In genomic region chr19:41929536-41930071, GRCh38 we compare ENCODE assay signal across 17 cellular contexts. TPM values are rescaled to one million over a fixed set of nuclear protein-coding genes. Genes with fewer than 3 reads are reported as not detected.
DNase-seq lines count a peak whose midpoint lies in the region; ATAC-seq, FAIRE-seq and TF ChIP-seq lines count a peak whose summit lies in the region.
"Had no signal": no experiment of that assay in that cellular context is flagged by ENCODE, and none has a peak within 500 bp of the region (broad histone marks: within the 10 kb centered on the region; RNA-seq: fewer than 3 reads in every experiment).

No MANE protein-coding gene starts in this region.

- BruUV-seq in GM12878 (replicated peaks; lab: Mats Ljungman, UMichigan) = no TSS peak

- no peak overlapping the region for H3K27ac Mint-ChIP-seq in activated CD4-positive, alpha-beta memory T cell treated with anti-CD3 and anti-CD28 coated beads, Interleukin-2, amount 10 ng/mL, durations not matched to agents 7 days and 5 days
- no peak overlapping the region for H3K27ac Mint-ChIP-seq in activated CD4-positive, alpha-beta memory T cell treated with anti-CD3 and anti-CD28 coated beads for 36 hours
- H3K27ac Mint-ChIP-seq in IgD-negative memory B cell (peak overlapping the region in 2 of 3 donors; percentile 23 to 86), neural crest cell (ENCODE audit: unreplicated experiment) (no peak overlapping the region)

- no peak for TF ChIP-seq EP300 in GM12878 (IDR thresholded peaks at IDR 0.05; ENCODE audit: borderline replicate concordance in 1 of 2, control insufficient read depth in 1 of 2, low read depth in 2 of 2, low read length in 2 of 2)

- H3K4me1 ChIP-seq in GM12878 (ENCODE audit: control insufficient read depth, insufficient read depth, low read length) (peaks cover 16% of the 10 kb centered on the region), heart left ventricle (peaks cover 0 to 23% (median 15%) of the 10 kb centered on the region in 12 donors)

- H3K4me1 Mint-ChIP-seq in activated CD4-positive, alpha-beta memory T cell treated with anti-CD3 and anti-CD28 coated beads, Interleukin-2, amount 10 ng/mL, durations not matched to agents 7 days and 5 days = peaks cover 24% of the 10 kb centered on the region
- H3K4me1 Mint-ChIP-seq in activated CD4-positive, alpha-beta memory T cell treated with anti-CD3 and anti-CD28 coated beads for 36 hours (ENCODE audit: low read depth) = peaks cover 20% of the 10 kb centered on the region
- H3K4me1 Mint-ChIP-seq in IgD-negative memory B cell (peaks cover 18 to 36% (median 31%) of the 10 kb centered on the region in 3 donors), neural crest cell (peaks cover 8% of the 10 kb centered on the region)

- TF ChIP-seq POLR2A in GM12878 (IDR thresholded peaks at IDR 0.05; ENCODE audit: low read depth, low read length) (no peak), heart left ventricle (IDR thresholded peaks at IDR 0.05) (no peak)

- H3K36me3 ChIP-seq in GM12878 (ENCODE audit: control insufficient read depth in 2 of 2, insufficient read depth in 2 of 2, low read length in 1 of 2) = no peaks in the 10 kb centered on the region
- H3K36me3 ChIP-seq in heart left ventricle = no peaks in the 10 kb centered on the region
- H3K36me3 ChIP-seq: Peyer's patch had no signal

- intact Hi-C loops in activated CD4-positive, alpha-beta memory T cell treated with anti-CD3 and anti-CD28 coated beads for 36 hours (cut with micrococcal nuclease) = loop anchor here (2.0 kb wide), 2 partner anchors 15 to 59 kb away; no protein-coding TSS in a partner anchor
- intact Hi-C loops in GM12878 (cut with micrococcal nuclease; ENCODE audit: unreplicated experiment) (no loop called here), heart left ventricle (cut with DNase I) (loop anchor here in 8 of 10 donors (1.0 to 5.0 kb wide), 5 partner anchors 42 to 57 kb away; partner anchors contain the start of genes ARHGEF1 (in 1 of the 8) and CD79A (in 1 of the 8))

- no peak overlapping the region for H3K9ac ChIP-seq in GM12878 (ENCODE audit: control insufficient read depth, insufficient read depth, low read length)

- WGBS in GM12878 (ENCODE audit: insufficient coverage, insufficient replicate concordance, low lambda C conversion rate, missing lambda C conversion rate) = 56% methylated on average over 9 of the region's 14 CpGs
- 19 to 21% (median 20%) methylated on average over 14 of the region's 14 CpGs for WGBS in heart left ventricle, 4 donors

- no peak for TF ChIP-seq RAD21 in GM12878 (IDR thresholded peaks at IDR 0.05; ENCODE audit: insufficient read depth, low read depth, low read length)

- H3K36me3 Mint-ChIP-seq in activated CD4-positive, alpha-beta memory T cell treated with anti-CD3 and anti-CD28 coated beads, Interleukin-2, amount 10 ng/mL, durations not matched to agents 7 days and 5 days (ENCODE audit: low read depth) = peaks cover 4% of the 10 kb centered on the region
- no peaks in the 10 kb centered on the region for H3K36me3 Mint-ChIP-seq in activated CD4-positive, alpha-beta memory T cell treated with anti-CD3 and anti-CD28 coated beads for 36 hours
- H3K36me3 Mint-ChIP-seq in IgD-negative memory B cell (no peaks in the 10 kb centered on the region), neural crest cell (ENCODE audit: low read depth) (no peaks in the 10 kb centered on the region)

- H3K9me3 ChIP-seq in GM12878 (replicated peaks; ENCODE audit: control insufficient read depth, insufficient read depth, low read length) = no peaks in the 10 kb centered on the region
- no peaks in the 10 kb centered on the region for H3K9me3 ChIP-seq in heart left ventricle
- H3K9me3 ChIP-seq: Peyer's patch had no signal

- no peak overlapping the region for H3K4me2 ChIP-seq in GM12878 (ENCODE audit: control insufficient read depth, insufficient read depth)

- H3K4me3 Mint-ChIP-seq in activated CD4-positive, alpha-beta memory T cell treated with anti-CD3 and anti-CD28 coated beads, Interleukin-2, amount 10 ng/mL, durations not matched to agents 7 days and 5 days = peak overlapping the region; percentile 83
- no peak overlapping the region for H3K4me3 Mint-ChIP-seq in activated CD4-positive, alpha-beta memory T cell treated with anti-CD3 and anti-CD28 coated beads for 36 hours
- H3K4me3 Mint-ChIP-seq in IgD-negative memory B cell (peak overlapping the region in 3 of 4 donors; percentile 48 to 97 (median 66)), neural crest cell (peak overlapping the region; percentile 32)

- no peak overlapping the region for H2AFZ ChIP-seq in GM12878 (ENCODE audit: control insufficient read depth, low read depth, low read length)

- no peak for FAIRE-seq in GM12878 (lab: Jason Lieb, UNC)
- FAIRE-seq: D721Med had no signal

- ATAC-seq in GM12878 = no peak
- ATAC-seq in heart left ventricle = no peak
- no peak for ATAC-seq in GM21390 (IDR thresholded peaks at IDR 0.05; ENCODE audit: unreplicated experiment)
- ATAC-seq: left ventricle myocardium superior had no signal

- H3K27me3 Mint-ChIP-seq in activated CD4-positive, alpha-beta memory T cell treated with anti-CD3 and anti-CD28 coated beads, Interleukin-2, amount 10 ng/mL, durations not matched to agents 7 days and 5 days = peaks cover 40% of the 10 kb centered on the region
- H3K27me3 Mint-ChIP-seq in activated CD4-positive, alpha-beta memory T cell treated with anti-CD3 and anti-CD28 coated beads for 36 hours = no peaks in the 10 kb centered on the region
- H3K27me3 Mint-ChIP-seq in IgD-negative memory B cell (peaks cover 11% of the 10 kb centered on the region), neural crest cell (ENCODE audit: low read depth) (peaks cover 62% of the 10 kb centered on the region)

- RAD21 ChIA-PET in GM12878 (lab: Charles Lee; ENCODE audit: unreplicated experiment) = interaction anchor here (1.0 kb wide), 1 partner anchor 69 kb away, joined by 3 read pairs; the partner anchor contains the start of gene RPS19

- TF ChIP-seq CTCF in GM12878 (IDR thresholded peaks at IDR 0.05 in 2 of 3, conservative IDR thresholded peaks at IDR 0.05 in 1 of 3; ENCODE audit: control insufficient read depth in 2 of 3, extremely low read depth in 1 of 3, insufficient read depth in 1 of 3, low read depth in 3 of 3, low read length in 3 of 3) (no peak), neural crest cell (conservative IDR thresholded peaks at IDR 0.05) (no peak), heart left ventricle (IDR thresholded peaks at IDR 0.05) (no peak)

- CTCF ChIA-PET in activated CD4-positive, alpha-beta memory T cell treated with anti-CD3 and anti-CD28 coated beads, Interleukin-2, amount 10 ng/mL, durations not matched to agents 7 days and 5 days (lab: Charles Lee) = interaction anchor here (1.0 to 1.1 kb wide), 2 partner anchors 12 to 54 kb away, joined by 3 to 4 read pairs; no protein-coding TSS in a partner anchor
- CTCF ChIA-PET in activated CD4-positive, alpha-beta memory T cell treated with anti-CD3 and anti-CD28 coated beads for 36 hours (lab: Charles Lee) = interaction anchor here (0.6 to 2.0 kb wide), 5 partner anchors 14 to 137 kb away, joined by 3 to 5 read pairs (median 3); partner anchors contain the start of gene RPS19
- CTCF ChIA-PET in GM12878 (lab: Yijun Ruan, JAX) = interaction anchor here (0.7 to 1.3 kb wide), 3 partner anchors 56 to 641 kb away, joined by 3 to 4 read pairs (median 3); no protein-coding TSS in a partner anchor

- SMC1A ChIA-PET in GM12878 (lab: Charles Lee; ENCODE audit: uncharacterized antibody, unreplicated experiment) = interaction anchor here (1.3 kb wide), 1 partner anchor 42 kb away, joined by 3 read pairs; no protein-coding TSS in a partner anchor

- POLR2A ChIA-PET in activated CD4-positive, alpha-beta memory T cell treated with anti-CD3 and anti-CD28 coated beads, Interleukin-2, amount 10 ng/mL, durations not matched to agents 7 days and 5 days (lab: Charles Lee) = interaction anchor here (0.6 to 2.3 kb wide), 6 partner anchors 15 to 45 kb away, joined by 3 to 7 read pairs (median 5); partner anchors contain the start of gene RABAC1
- POLR2A ChIA-PET in activated CD4-positive, alpha-beta memory T cell treated with anti-CD3 and anti-CD28 coated beads for 36 hours (lab: Charles Lee) = no interaction called here
- POLR2A ChIA-PET in GM12878 (lab: Charles Lee) = interaction anchor here (1.4 to 1.6 kb wide), 2 partner anchors 11 to 56 kb away, joined by 3 read pairs; no protein-coding TSS in a partner anchor

- H3K4me3 ChIP-seq in GM12878 (no peak overlapping the region), heart left ventricle (no peak overlapping the region)

- no peaks in the 10 kb centered on the region for H4K20me1 ChIP-seq in GM12878 (ENCODE audit: control insufficient read depth, insufficient read depth)

- in situ Hi-C loops in GM12878 (cut with MboI) = loop anchor here (25.0 kb wide), 1 partner anchor 1833 kb away; the partner anchor contains the start of gene SMG9

- no peak for DNase-seq in activated CD4-positive, alpha-beta memory T cell treated with anti-CD3 and anti-CD28 coated beads, Interleukin-2, amount 10 ng/mL, durations not matched to agents 7 days and 5 days
- DNase-seq in activated CD4-positive, alpha-beta memory T cell treated with anti-CD3 and anti-CD28 coated beads for 36 hours = no peak
- no peak for DNase-seq in GM12878 (ENCODE audit: low read depth, low spot score)
- no peak for DNase-seq in neural crest cell (ENCODE audit: low read depth, low spot score)
- no peak for DNase-seq in heart left ventricle
- no peak for DNase-seq in AG08395 (ENCODE audit: low spot score)
- DNase-seq: activated gamma-delta T cell; effector memory CD4-positive, alpha-beta T cell; left ventricle myocardium superior; NCI-H1694 treated with DMSO at 0.1 percent for 48 hours; NCI-H510A treated with DMSO at 0.1 percent for 48 hours had no signal

- H3K9me3 Mint-ChIP-seq in activated CD4-positive, alpha-beta memory T cell treated with anti-CD3 and anti-CD28 coated beads, Interleukin-2, amount 10 ng/mL, durations not matched to agents 7 days and 5 days = no peaks in the 10 kb centered on the region
- no peaks in the 10 kb centered on the region for H3K9me3 Mint-ChIP-seq in activated CD4-positive, alpha-beta memory T cell treated with anti-CD3 and anti-CD28 coated beads for 36 hours
- no peaks in the 10 kb centered on the region for H3K9me3 Mint-ChIP-seq in IgD-negative memory B cell
- no peaks in the 10 kb centered on the region for H3K9me3 Mint-ChIP-seq in neural crest cell

- no peak overlapping the region for H3K27ac ChIP-seq in GM12878 (ENCODE audit: control insufficient read depth, insufficient read depth)
- no peak overlapping the region for H3K27ac ChIP-seq in heart left ventricle

- no peaks in the 10 kb centered on the region for H3K79me2 ChIP-seq in GM12878 (ENCODE audit: control insufficient read depth, insufficient read depth, low read length)

- H3K27me3 ChIP-seq in GM12878 (replicated peaks in 1 of 2; ENCODE audit: control insufficient read depth in 2 of 2, insufficient read depth in 2 of 2, low read length in 1 of 2) (peaks cover 11 to 16% of the 10 kb centered on the region in 2 experiments), heart left ventricle (peaks cover 64 to 99% (median 90%) of the 10 kb centered on the region in 9 donors)

RNA-seq across cellular contexts. Expression of gene ERFL, which starts 1.4 kb away (rescaled TPM):
- 1 to 10 TPM; 1.5 to 1.7 TPM for total RNA-seq in activated CD4-positive, alpha-beta memory T cell treated with anti-CD3 and anti-CD28 coated beads, Interleukin-2, amount 10 ng/mL, durations not matched to agents 7 days and 5 days
- total RNA-seq in activated CD4-positive, alpha-beta memory T cell treated with anti-CD3 and anti-CD28 coated beads for 36 hours = 1 to 10 TPM; 1.3 to 2.0 TPM
- polyA plus RNA-seq in IgD-negative memory B cell (not detected), GM12878 (2011; rRNA removed) (0.05 TPM in 1 of 2 replicates, not detected in the other), GM12878 (2014; fragmentation: Illumina TruSeq; extraction: Trizol) (0.04 TPM in 1 of 2 replicates, not detected in the other), GM12878 (2014; fragmentation: Nextera tagmentation; extraction: Ambion mirVana) (not detected), GM12878 (2014; rRNA removed) (0.10 TPM in 1 of 2 replicates, not detected in the other), GM12878 (2016; fragmentation: Nextera tagmentation; extraction: Ambion mirVana) (not detected), heart left ventricle (not detected)
- 0.83 and 1.2 TPM in 2 replicates for total RNA-seq in GM12878 (2013; cell fraction: nucleolus; rRNA removed)
- total RNA-seq in GM12878 (2014; rRNA removed) (0.11 TPM in 1 of 2 replicates, not detected in the other), GM12878 (2014; rRNA removed; fragmentation: Illumina TruSeq; extraction: Trizol) (not detected in 2 replicates), GM12878 (2021) (0.10 and 0.19 TPM in 2 replicates), neural crest cell (0.12 and 0.14 TPM in 2 replicates), heart left ventricle (under 1 TPM in 1 of 9 donors, not detected in 8; 0.13 TPM)
- polyA plus RNA-seq in GM12878 (2011; ENCODE audit: low read depth) = 0.46 TPM
- 0.04 and 0.10 TPM in 2 replicates for polyA plus RNA-seq in GM12878 (2011; cell fraction: cytosol; rRNA removed)
- 1.2 and 1.3 TPM in 2 replicates for polyA plus RNA-seq in GM12878 (2011; cell fraction: nucleus; rRNA removed)
- polyA plus RNA-seq in GM12878 (2012) = 1.00 and 1.4 TPM in 2 replicates
- not detected in 2 replicates for polyA minus RNA-seq in GM12878 (2011; rRNA and poly(A)+ RNA removed)
- not detected in 2 replicates for polyA minus RNA-seq in GM12878 (2011; cell fraction: cytosol; rRNA and poly(A)+ RNA removed)
- 0.24 TPM in 1 of 2 replicates, not detected in the other for polyA minus RNA-seq in GM12878 (2011; cell fraction: nucleus; rRNA and poly(A)+ RNA removed)
- total RNA-seq: fibroblast of villous mesenchyme, left ventricle myocardium superior had no signal

RNA-seq across cellular contexts. Expression of gene RABAC1, which starts 29.5 kb away (rescaled TPM):
- 100 to 1,000 TPM in 1 of 2 experiments, 10 to 100 TPM in 1; 97.2 to 105 TPM for total RNA-seq in activated CD4-positive, alpha-beta memory T cell treated with anti-CD3 and anti-CD28 coated beads, Interleukin-2, amount 10 ng/mL, durations not matched to agents 7 days and 5 days
- total RNA-seq in activated CD4-positive, alpha-beta memory T cell treated with anti-CD3 and anti-CD28 coated beads for 36 hours = 10 to 100 TPM; 64.9 to 68.4 TPM
- polyA plus RNA-seq in IgD-negative memory B cell = 178 TPM
- total RNA-seq in GM12878 (2013; cell fraction: nucleolus; rRNA removed) = 9.6 and 11.0 TPM in 2 replicates
- 90.6 and 104 TPM in 2 replicates for total RNA-seq in GM12878 (2014; rRNA removed)
- 14.1 and 15.6 TPM in 2 replicates for total RNA-seq in GM12878 (2014; rRNA removed; fragmentation: Illumina TruSeq; extraction: Trizol)
- 71.2 and 80.6 TPM in 2 replicates for total RNA-seq in GM12878 (2021)
- 57.5 TPM for polyA plus RNA-seq in GM12878 (2011; ENCODE audit: low read depth)
- polyA plus RNA-seq in GM12878 (2011; rRNA removed) = 8.3 and 15.9 TPM in 2 replicates
- 41.8 and 54.8 TPM in 2 replicates for polyA plus RNA-seq in GM12878 (2011; cell fraction: cytosol; rRNA removed)
- 25.1 and 27.7 TPM in 2 replicates for polyA plus RNA-seq in GM12878 (2011; cell fraction: nucleus; rRNA removed)
- 69.9 and 85.8 TPM in 2 replicates for polyA plus RNA-seq in GM12878 (2012)
- 5.2 and 11.1 TPM in 2 replicates for polyA plus RNA-seq in GM12878 (2014; fragmentation: Illumina TruSeq; extraction: Trizol)
- polyA plus RNA-seq in GM12878 (2014; fragmentation: Nextera tagmentation; extraction: Ambion mirVana) = 10 to 100 TPM; 10.9 to 27.3 TPM
- polyA plus RNA-seq in GM12878 (2014; rRNA removed) = 115 and 118 TPM in 2 replicates
- polyA plus RNA-seq in GM12878 (2016; fragmentation: Nextera tagmentation; extraction: Ambion mirVana) = 10 to 100 TPM; 86.9 to 90.4 TPM
- 11.8 and 16.9 TPM in 2 replicates for polyA minus RNA-seq in GM12878 (2011; rRNA and poly(A)+ RNA removed)
- 4.4 and 4.8 TPM in 2 replicates for polyA minus RNA-seq in GM12878 (2011; cell fraction: cytosol; rRNA and poly(A)+ RNA removed)
- 7.6 and 12.1 TPM in 2 replicates for polyA minus RNA-seq in GM12878 (2011; cell fraction: nucleus; rRNA and poly(A)+ RNA removed)
- 83.8 and 93.4 TPM in 2 replicates for total RNA-seq in neural crest cell
- total RNA-seq in heart left ventricle = 100 to 1,000 TPM in 3 of 9 donors, 10 to 100 TPM in 6; 43.2 to 128 (median 67.2) TPM
- polyA plus RNA-seq in heart left ventricle = 100 to 1,000 TPM in 1 of 2 donors, 10 to 100 TPM in 1; 97.2 to 217 TPM

RNA-seq across cellular contexts. Expression of gene ARHGEF1, which starts 46.6 kb away (rescaled TPM):
- 100 to 1,000 TPM; 657 TPM for total RNA-seq in activated CD4-positive, alpha-beta memory T cell treated with anti-CD3 and anti-CD28 coated beads, Interleukin-2, amount 10 ng/mL, durations not matched to agents 7 days and 5 days
- 100 to 1,000 TPM; 298 to 327 TPM for total RNA-seq in activated CD4-positive, alpha-beta memory T cell treated with anti-CD3 and anti-CD28 coated beads for 36 hours
- 203 TPM for polyA plus RNA-seq in IgD-negative memory B cell
- 129 and 142 TPM in 2 replicates for total RNA-seq in GM12878 (2013; cell fraction: nucleolus; rRNA removed)
- 63.3 and 67.8 TPM in 2 replicates for total RNA-seq in GM12878 (2014; rRNA removed)
- 21.2 and 21.7 TPM in 2 replicates for total RNA-seq in GM12878 (2014; rRNA removed; fragmentation: Illumina TruSeq; extraction: Trizol)
- 185 and 207 TPM in 2 replicates for total RNA-seq in GM12878 (2021)
- 58.7 TPM for polyA plus RNA-seq in GM12878 (2011; ENCODE audit: low read depth)
- 22.5 and 40.1 TPM in 2 replicates for polyA plus RNA-seq in GM12878 (2011; rRNA removed)
- 52.3 and 74.7 TPM in 2 replicates for polyA plus RNA-seq in GM12878 (2011; cell fraction: cytosol; rRNA removed)
- 425 and 583 TPM in 2 replicates for polyA plus RNA-seq in GM12878 (2011; cell fraction: nucleus; rRNA removed)
- polyA plus RNA-seq in GM12878 (2012) = 158 and 192 TPM in 2 replicates
- polyA plus RNA-seq in GM12878 (2014; fragmentation: Illumina TruSeq; extraction: Trizol) = 13.4 and 35.3 TPM in 2 replicates
- 1 to 10 TPM; 1.2 to 5.9 TPM for polyA plus RNA-seq in GM12878 (2014; fragmentation: Nextera tagmentation; extraction: Ambion mirVana)
- 151 and 182 TPM in 2 replicates for polyA plus RNA-seq in GM12878 (2014; rRNA removed)
- 100 to 1,000 TPM in 1 of 2 experiments, 10 to 100 TPM in 1; 89.7 to 110 TPM for polyA plus RNA-seq in GM12878 (2016; fragmentation: Nextera tagmentation; extraction: Ambion mirVana)
- 21.7 and 42.7 TPM in 2 replicates for polyA minus RNA-seq in GM12878 (2011; rRNA and poly(A)+ RNA removed)
- polyA minus RNA-seq in GM12878 (2011; cell fraction: cytosol; rRNA and poly(A)+ RNA removed) = 28.9 and 30.2 TPM in 2 replicates
- polyA minus RNA-seq in GM12878 (2011; cell fraction: nucleus; rRNA and poly(A)+ RNA removed) = 40.9 and 71.2 TPM in 2 replicates
- 62.3 and 69.9 TPM in 2 replicates for total RNA-seq in neural crest cell
- total RNA-seq in heart left ventricle = 10 to 100 TPM; 22.8 to 89.2 (median 27.2) TPM
- polyA plus RNA-seq in heart left ventricle = 10 to 100 TPM; 32.1 to 44.1 TPM

RNA-seq across cellular contexts. Expression of gene CD79A, which starts 52.5 kb away (rescaled TPM):
- under 1 TPM; 0.35 to 0.38 TPM for total RNA-seq in activated CD4-positive, alpha-beta memory T cell treated with anti-CD3 and anti-CD28 coated beads, Interleukin-2, amount 10 ng/mL, durations not matched to agents 7 days and 5 days
- total RNA-seq in activated CD4-positive, alpha-beta memory T cell treated with anti-CD3 and anti-CD28 coated beads for 36 hours = 1 to 10 TPM; 1.5 to 1.6 TPM
- polyA plus RNA-seq in IgD-negative memory B cell (3,141 TPM), GM12878 (2011; rRNA removed) (117 and 280 TPM in 2 replicates), GM12878 (2014; fragmentation: Illumina TruSeq; extraction: Trizol) (97.1 and 294 TPM in 2 replicates), GM12878 (2014; fragmentation: Nextera tagmentation; extraction: Ambion mirVana) (10 to 100 TPM; 38.8 to 76.5 TPM), GM12878 (2014; rRNA removed) (400 and 502 TPM in 2 replicates), GM12878 (2016; fragmentation: Nextera tagmentation; extraction: Ambion mirVana) (100 to 1,000 TPM; 268 to 283 TPM), heart left ventricle (under 1 TPM in 1 of 2 donors, not detected in 1; 0.51 TPM)
- 163 and 166 TPM in 2 replicates for total RNA-seq in GM12878 (2013; cell fraction: nucleolus; rRNA removed)
- total RNA-seq in GM12878 (2014; rRNA removed) (370 and 414 TPM in 2 replicates), GM12878 (2014; rRNA removed; fragmentation: Illumina TruSeq; extraction: Trizol) (243 and 253 TPM in 2 replicates), GM12878 (2021) (357 and 368 TPM in 2 replicates), neural crest cell (0.32 and 0.70 TPM in 2 replicates), heart left ventricle (under 1 TPM in 3 of 9 donors, not detected in 6; 0.37 to 0.88 (median 0.45) TPM)
- 302 TPM for polyA plus RNA-seq in GM12878 (2011; ENCODE audit: low read depth)
- polyA plus RNA-seq in GM12878 (2011; cell fraction: cytosol; rRNA removed) = 347 and 501 TPM in 2 replicates
- 160 and 176 TPM in 2 replicates for polyA plus RNA-seq in GM12878 (2011; cell fraction: nucleus; rRNA removed)
- polyA plus RNA-seq in GM12878 (2012) = 480 and 877 TPM in 2 replicates
- polyA minus RNA-seq in GM12878 (2011; rRNA and poly(A)+ RNA removed) = 144 and 359 TPM in 2 replicates
- 143 and 156 TPM in 2 replicates for polyA minus RNA-seq in GM12878 (2011; cell fraction: cytosol; rRNA and poly(A)+ RNA removed)
- polyA minus RNA-seq in GM12878 (2011; cell fraction: nucleus; rRNA and poly(A)+ RNA removed) = 66.9 and 93.6 TPM in 2 replicates
- total RNA-seq: bronchial epithelial cell, fibroblast of villous mesenchyme, left ventricle myocardium superior had no signal

Comparison
In these comparisons a context has a peak if more than half of its experiments do, and no peak if none do; other contexts are left out.
1. H3K27ac Mint-ChIP-seq: peak in IgD-negative memory B cell (2 of 3); none in activated CD4-positive, alpha-beta memory T cell treated with anti-CD3 and anti-CD28 coated beads, Interleukin-2, amount 10 ng/mL, durations not matched to agents 7 days and 5 days (single experiment), activated CD4-positive, alpha-beta memory T cell treated with anti-CD3 and anti-CD28 coated beads for 36 hours (single experiment) and neural crest cell (single experiment).